ENCODE assay signal across 8 cellular contexts in genomic region chr5:181223729-181224389, GRCh38. TPM values are rescaled to one million over a fixed set of nuclear protein-coding genes. Genes with fewer than 3 reads are reported as not detected.
DNase-seq lines count a peak whose midpoint lies in the region; ATAC-seq and TF ChIP-seq lines count a peak whose summit lies in the region.

No MANE protein-coding gene starts in this region.

- peak; percentile 59 for DNase-seq in activated naive CD4-positive, alpha-beta T cell treated with anti-CD3 and anti-CD28 coated beads for 36 hours
- DNase-seq in activated naive CD4-positive, alpha-beta T cell treated with Interleukin-2 at 50 U/mL for 16 hours, result no peak
- DNase-seq in RWPE1 (ENCODE audit: low spot score) (no peak), SIG-M5 treated with dmso at 0.1 percent for 504 hours (lab: John Stamatoyannopoulos, UW; ENCODE audit: unreplicated experiment) (no peak), NCI-H2029 (lab: John Stamatoyannopoulos, UW) (no peak)
- peak in 1 of 10 donors; percentile 86 for DNase-seq in naive thymus-derived CD8-positive, alpha-beta T cell

- peak; percentile 2 to 12 for ATAC-seq in naive thymus-derived CD8-positive, alpha-beta T cell
- ATAC-seq in HG03108 (IDR thresholded peaks at IDR 0.05; ENCODE audit: unreplicated experiment), result no peak

- peaks cover 4% of the 10 kb centered on the region for H3K27me3 Mint-ChIP-seq in activated naive CD4-positive, alpha-beta T cell treated with anti-CD3 and anti-CD28 coated beads for 36 hours (ENCODE audit: low read depth)
- peaks cover 0 to 8% (median 0%) of the 10 kb centered on the region in 5 donors for H3K27me3 Mint-ChIP-seq in naive thymus-derived CD8-positive, alpha-beta T cell

- peak overlapping the region; percentile 100 for H3K27ac Mint-ChIP-seq in activated naive CD4-positive, alpha-beta T cell treated with anti-CD3 and anti-CD28 coated beads for 36 hours
- H3K27ac Mint-ChIP-seq in naive thymus-derived CD8-positive, alpha-beta T cell, result peak overlapping the region; percentile 97 to 100 (median 99)

- no peaks in the 10 kb centered on the region for H3K36me3 ChIP-seq in endocrine pancreas (ENCODE audit: control insufficient read depth, insufficient read depth, low read length)

- no peaks in the 10 kb centered on the region for H3K9me3 ChIP-seq in endocrine pancreas (ENCODE audit: control insufficient read depth, low read length)

- POLR2A ChIA-PET in RWPE1 (lab: Yijun Ruan, JAX; ENCODE audit: low non-redundant PET), result interaction anchor here (0.6 to 2.8 kb wide), 7 partner anchors 9 to 37 kb away, joined by 3 to 16 read pairs (median 3); partner anchors contain the start of gene RACK1
- POLR2A ChIA-PET in naive thymus-derived CD8-positive, alpha-beta T cell (lab: Charles Lee), result interaction anchor here (0.6 to 11.2 kb wide), 13 partner anchors 11 to 414 kb away, joined by 3 to 286 read pairs (median 6); partner anchors contain the start of genes RACK1, TRIM52, TRIM7 and ZFP62

- peak overlapping the region; percentile 96 for H3K4me3 Mint-ChIP-seq in activated naive CD4-positive, alpha-beta T cell treated with anti-CD3 and anti-CD28 coated beads for 36 hours
- peak overlapping the region; percentile 91 to 100 (median 98) for H3K4me3 Mint-ChIP-seq in naive thymus-derived CD8-positive, alpha-beta T cell

- peak overlapping the region; percentile 29 for H3K4me3 ChIP-seq in endocrine pancreas (ENCODE audit: control insufficient read depth, insufficient read depth, low read length)

- CTCF ChIA-PET in activated naive CD4-positive, alpha-beta T cell treated with anti-CD3 and anti-CD28 coated beads for 36 hours (lab: Charles Lee), result interaction anchor here (0.7 to 1.6 kb wide), 2 partner anchors 9 to 39 kb away, joined by 3 to 6 read pairs; no protein-coding TSS in a partner anchor
- CTCF ChIA-PET in RWPE1 (lab: Yijun Ruan, JAX), result no interaction called here

- intact Hi-C loops in activated naive CD4-positive, alpha-beta T cell treated with anti-CD3 and anti-CD28 coated beads for 36 hours (cut with micrococcal nuclease), result loop anchor here (1.0 kb wide), 6 partner anchors 20 to 414 kb away; partner anchors contain the start of genes TRIM52 and ZFP62

- H3K4me1 ChIP-seq in endocrine pancreas (ENCODE audit: control insufficient read depth, insufficient read depth, low read length), result no peaks in the 10 kb centered on the region

- peaks cover 13% of the 10 kb centered on the region for H3K36me3 Mint-ChIP-seq in activated naive CD4-positive, alpha-beta T cell treated with anti-CD3 and anti-CD28 coated beads for 36 hours (ENCODE audit: low read depth)
- peaks cover 0 to 4% (median 4%) of the 10 kb centered on the region in 3 donors for H3K36me3 Mint-ChIP-seq in naive thymus-derived CD8-positive, alpha-beta T cell

- TF ChIP-seq CTCF in RWPE1 (conservative IDR thresholded peaks at IDR 0.05; ENCODE audit: low read depth), result no peak

- H3K4me1 Mint-ChIP-seq in activated naive CD4-positive, alpha-beta T cell treated with anti-CD3 and anti-CD28 coated beads for 36 hours (ENCODE audit: low read depth), result peaks cover 53% of the 10 kb centered on the region
- H3K4me1 Mint-ChIP-seq in naive thymus-derived CD8-positive, alpha-beta T cell, result peaks cover 34 to 68% (median 66%) of the 10 kb centered on the region in 4 donors

- peak overlapping the region; percentile 98 for H3K27ac ChIP-seq in RWPE1

- no peaks in the 10 kb centered on the region for H3K27me3 ChIP-seq in endocrine pancreas (ENCODE audit: control insufficient read depth, insufficient read depth, low read length)

- peak overlapping the region; percentile 65 for H3K9ac ChIP-seq in endocrine pancreas (ENCODE audit: control insufficient read depth, insufficient read depth, low read length)

- no peaks in the 10 kb centered on the region for H3K9me3 Mint-ChIP-seq in activated naive CD4-positive, alpha-beta T cell treated with anti-CD3 and anti-CD28 coated beads for 36 hours
- H3K9me3 Mint-ChIP-seq in naive thymus-derived CD8-positive, alpha-beta T cell, result peaks cover 0 to 11% (median 0%) of the 10 kb centered on the region in 9 donors

RNA-seq across cellular contexts. Expression of gene TRIM41, which starts 0.8 kb away (rescaled TPM):
- total RNA-seq in activated naive CD4-positive, alpha-beta T cell treated with anti-CD3 and anti-CD28 coated beads for 36 hours, result 10 to 100 TPM; 36.5 to 37.3 TPM
- 10 to 100 TPM; 33.3 to 40.7 TPM for total RNA-seq in naive thymus-derived CD8-positive, alpha-beta T cell
- 1 to 10 TPM; 1.1 to 2.6 (median 1.6) TPM for polyA plus RNA-seq in naive thymus-derived CD8-positive, alpha-beta T cell

RNA-seq across cellular contexts. Expression of gene TRIM7, which starts 18.9 kb away (rescaled TPM):
- 1 to 10 TPM; 1.6 to 1.8 TPM for total RNA-seq in activated naive CD4-positive, alpha-beta T cell treated with anti-CD3 and anti-CD28 coated beads for 36 hours
- 1 to 10 TPM; 3.7 to 4.2 TPM for total RNA-seq in naive thymus-derived CD8-positive, alpha-beta T cell
- under 1 TPM in 1 of 3 donors, not detected in 2; 0.40 TPM for polyA plus RNA-seq in naive thymus-derived CD8-positive, alpha-beta T cell

RNA-seq across cellular contexts. Expression of gene RACK1, which starts 19.8 kb away (rescaled TPM):
- total RNA-seq in activated naive CD4-positive, alpha-beta T cell treated with anti-CD3 and anti-CD28 coated beads for 36 hours, result 1,000 to 10,000 TPM; 3,176 to 3,362 TPM
- 1,000 to 10,000 TPM; 2,236 to 2,371 TPM for total RNA-seq in naive thymus-derived CD8-positive, alpha-beta T cell
- polyA plus RNA-seq in naive thymus-derived CD8-positive, alpha-beta T cell, result 1,000 to 10,000 TPM; 2,449 to 2,566 (median 2,565) TPM

RNA-seq across cellular contexts. Expression of gene TRIM52, which starts 37.1 kb away (rescaled TPM):
- 10 to 100 TPM; 10.5 to 10.9 TPM for total RNA-seq in activated naive CD4-positive, alpha-beta T cell treated with anti-CD3 and anti-CD28 coated beads for 36 hours
- total RNA-seq in naive thymus-derived CD8-positive, alpha-beta T cell, result 10 to 100 TPM; 62.7 to 64.2 TPM
- 10 to 100 TPM; 23.6 to 36.3 (median 32.8) TPM for polyA plus RNA-seq in naive thymus-derived CD8-positive, alpha-beta T cell
